6 cellular contexts compared by ENCODE assay signal in the genomic region with DNA sequence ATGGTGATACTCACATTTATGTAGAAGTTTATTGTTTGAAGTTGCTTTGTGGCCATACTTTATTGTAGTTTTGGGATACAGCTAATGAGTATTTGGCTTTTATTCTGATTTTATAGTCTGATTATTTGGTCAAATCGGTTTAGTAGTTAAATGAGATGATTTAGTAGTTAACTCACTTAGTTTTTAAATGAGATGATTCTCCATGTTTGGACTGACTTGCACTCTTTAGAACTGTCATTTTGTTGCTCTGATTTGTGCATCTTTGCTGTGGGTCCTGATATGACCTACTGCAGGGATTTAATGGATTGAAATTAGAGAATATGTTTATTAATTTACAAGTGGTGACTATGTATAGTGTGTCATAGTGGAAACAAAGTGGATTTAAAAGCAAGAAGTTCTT.
"Had no signal": no experiment of that assay in that cellular context is flagged by ENCODE, and none has a peak within 500 bp of the region (broad histone marks: within the 10 kb centered on the region; RNA-seq: fewer than 3 reads in every experiment).

No MANE protein-coding gene starts in this region.

- ATAC-seq: GM12878 had no signal

- DNase-seq: GDM1, GF-D8 had no signal

- H3K4me3 ChIP-seq: GM12878 had no signal

- FAIRE-seq: G401.6, GM12878, GM12891, GM18507 had no signal
